22 cellular contexts compared by ENCODE assay signal in the genomic region with DNA sequence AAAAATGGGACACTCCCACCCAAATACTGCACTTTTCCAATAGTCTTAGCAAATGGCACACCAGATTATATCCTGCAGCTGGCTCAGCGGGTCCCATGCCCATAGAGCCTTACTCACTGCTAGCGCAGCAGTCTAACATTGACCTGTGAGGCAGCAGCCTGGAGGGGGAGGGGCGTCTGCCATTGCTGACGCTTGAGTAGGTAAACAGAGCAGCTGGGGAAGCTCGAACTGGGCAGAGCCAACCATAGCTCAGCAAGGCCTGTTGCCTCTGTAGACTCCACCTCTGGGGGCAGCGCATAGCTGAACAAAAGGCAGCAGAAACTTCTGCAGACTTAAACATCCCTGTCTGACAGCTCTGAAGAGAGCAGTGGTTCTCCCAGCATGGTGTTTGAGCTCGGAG.
A peak's percentile ranks its signal among the peaks of the same experiment; 100 is the strongest.
DNase-seq lines count a peak whose midpoint lies in the region; ATAC-seq, FAIRE-seq and TF ChIP-seq lines count a peak whose summit lies in the region.
"Had no signal": no experiment of that assay in that cellular context is flagged by ENCODE, and none has a peak within 500 bp of the region (broad histone marks: within the 10 kb centered on the region; RNA-seq: fewer than 3 reads in every experiment).

No MANE protein-coding gene starts in this region.

- TF ChIP-seq POLR2A in HepG2 (IDR thresholded peaks at IDR 0.05; ENCODE audit: insufficient read depth in 1 of 2, low read depth in 2 of 2, low read length in 2 of 2), result no peak

- H3K36me3 ChIP-seq in Karpas-422 (ENCODE audit: insufficient read depth, low read length) (no peaks in the 10 kb centered on the region), NT2/D1 (ENCODE audit: insufficient read depth, insufficient read length, low read length) (peaks cover 5% of the 10 kb centered on the region), HepG2 (replicated peaks in 1 of 2; ENCODE audit: control insufficient read depth in 1 of 2, insufficient read depth in 2 of 2, low read length in 2 of 2) (peaks cover 0 to 14% of the 10 kb centered on the region in 2 experiments; a peak in 2 of 5 replicates)
- H3K36me3 ChIP-seq: HAP-1, MG63, Peyer's patch, tibial nerve had no signal

- H4K20me1 ChIP-seq in Karpas-422 (ENCODE audit: insufficient read depth, low read depth, low read length) (no peaks in the 10 kb centered on the region), HepG2 (ENCODE audit: insufficient read depth, low read length) (no peaks in the 10 kb centered on the region)

- H3K9me3 ChIP-seq in Karpas-422 (ENCODE audit: low read length) (no peaks in the 10 kb centered on the region), NT2/D1 (ENCODE audit: insufficient read depth, low read length) (no peaks in the 10 kb centered on the region), HepG2 (ENCODE audit: low read length) (no peaks in the 10 kb centered on the region)
- H3K9me3 ChIP-seq: HAP-1, MG63, Peyer's patch, tibial nerve had no signal

- H2AFZ ChIP-seq in Karpas-422 (ENCODE audit: low read length) (no peak overlapping the region), HepG2 (ENCODE audit: low read length) (no peak overlapping the region)

- no peak for FAIRE-seq in HepG2 (lab: Jason Lieb, UNC)
- FAIRE-seq: islet of Langerhans had no signal

- peak; percentile 77 for DNase-seq in ELF-1 (ENCODE audit: low read depth, low spot score)
- peak; percentile 32 for DNase-seq in Karpas-422
- peak; percentile 42 for DNase-seq in NT2/D1 (ENCODE audit: low read depth, low spot score)
- peak; percentile 70 for DNase-seq in HepG2 (ENCODE audit: low spot score)
- DNase-seq in activated naive CD4-positive, alpha-beta T cell treated with anti-CD3 and anti-CD28 coated beads, Interleukin-2, amount 50 U/mL, for 16 hours, result no peak
- DNase-seq in GDM1 (lab: John Stamatoyannopoulos, UW), result no peak
- no peak for DNase-seq in G401 (ENCODE audit: low spot score)
- DNase-seq: activated B cell treated with CpG ODN at 0.5 μM for 24 hours; activated CD8-positive, alpha-beta T cell treated with anti-CD3 and anti-CD28 coated beads, Interleukin-2, amount 10 ng/mL, durations not matched to agents 7 days and 5 days; activated T-cell treated with anti-CD3 and anti-CD28 coated beads, Interleukin-2, amount 50 U/mL, for 4 hours; CD4-positive, alpha-beta memory T cell; EL; IMR-90; MG63; NCI-H1930; Peyer's patch; stimulated activated CD4-positive, alpha-beta T cell treated with anti-CD3 and anti-CD28 coated beads, Interleukin-2, amount 100 ng/mL, for 24 hours had no signal

- H3K27ac ChIP-seq in Karpas-422 (ENCODE audit: low read length) (no peak overlapping the region), HepG2 (ENCODE audit: extremely low read length, insufficient read depth, low read length) (no peak overlapping the region)
- H3K27ac ChIP-seq: coronary artery, Peyer's patch, tibial nerve had no signal

- H3K9ac ChIP-seq in Karpas-422 (ENCODE audit: low read length) (no peak overlapping the region), NT2/D1 (ENCODE audit: insufficient read length, low read depth) (no peak overlapping the region), HepG2 (ENCODE audit: insufficient read depth, low read depth, low read length) (no peak overlapping the region)

- no peak overlapping the region for H3K4me3 ChIP-seq in Karpas-422 (ENCODE audit: low read length)
- H3K4me3 ChIP-seq in NT2/D1 (ENCODE audit: insufficient read length, low read depth), result no peak overlapping the region
- no peak overlapping the region for H3K4me3 ChIP-seq in HepG2 (replicated peaks in 1 of 3; ENCODE audit: insufficient read depth in 1 of 3, low read depth in 2 of 3, low read length in 3 of 3)
- H3K4me3 ChIP-seq: coronary artery, HAP-1, lung, MG63, Peyer's patch, tibial nerve had no signal

- no peaks in the 10 kb centered on the region for H3K27me3 ChIP-seq in Karpas-422 (ENCODE audit: low read length)
- H3K27me3 ChIP-seq in NT2/D1 (ENCODE audit: insufficient read depth, insufficient read length), result no peaks in the 10 kb centered on the region
- no peaks in the 10 kb centered on the region for H3K27me3 ChIP-seq in HepG2 (ENCODE audit: control insufficient read depth in 1 of 2, insufficient read depth in 2 of 2, low read length in 2 of 2)
- H3K27me3 ChIP-seq: MG63, Peyer's patch, tibial nerve had no signal

- TF ChIP-seq CTCF in HepG2 (CRISPR knock-in tag; IDR thresholded peaks at IDR 0.05), result peak; percentile 41; the same call in 1 of the 2 replicates

- TF ChIP-seq EP300 in HepG2 (IDR thresholded peaks at IDR 0.05; ENCODE audit: low read depth in 2 of 2, low read length in 2 of 2) (no peak), HepG2 (CRISPR knock-in tag; IDR thresholded peaks at IDR 0.05; ENCODE audit: borderline replicate concordance) (no peak)

- no TSS peak for BruUV-seq in HepG2 (replicated peaks; lab: Mats Ljungman, UMichigan)

- in situ Hi-C loops in HepG2 (cut with HindIII; ENCODE audit: extremely low pct_ligation_motif_present, low pct_unique_long_range_greater_than_20kb) (no loop called here), G401 (cut with HindIII; ENCODE audit: low sequenced_read_pairs) (no loop called here)

- intact Hi-C loops in HepG2 (cut with micrococcal nuclease; ENCODE audit: unreplicated experiment), result no loop called here

- no peak for TF ChIP-seq RAD21 in HepG2 (CRISPR knock-in tag; IDR thresholded peaks at IDR 0.05)

- no peaks in the 10 kb centered on the region for H3K4me1 ChIP-seq in Karpas-422 (ENCODE audit: low read length)
- peaks cover 3% of the 10 kb centered on the region for H3K4me1 ChIP-seq in NT2/D1 (ENCODE audit: insufficient read depth, insufficient read length)
- H3K4me1 ChIP-seq in HepG2 (ENCODE audit: insufficient read depth, low read length), result peaks cover 10% of the 10 kb centered on the region
- H3K4me1 ChIP-seq: HAP-1, Peyer's patch, tibial nerve had no signal

- CTCF ChIA-PET in HepG2 (lab: Yijun Ruan, JAX; ENCODE audit: low intra/inter-chr PET ratio, low total read pairs), result no interaction called here

- POLR2A ChIA-PET in HepG2 (lab: Yijun Ruan, JAX), result interaction anchor here (1.0 kb wide), 1 partner anchor 14 kb away, joined by 3 read pairs; no protein-coding TSS in a partner anchor

- H3K4me2 ChIP-seq in Karpas-422 (ENCODE audit: low read depth, low read length, poor library complexity, severe bottlenecking) (no peak overlapping the region), HepG2 (ENCODE audit: low read depth, low read length) (no peak overlapping the region)

- H3K79me2 ChIP-seq in Karpas-422 (ENCODE audit: low read length) (no peaks in the 10 kb centered on the region), HepG2 (ENCODE audit: insufficient read depth, low read length) (no peaks in the 10 kb centered on the region)

- no peaks in the 10 kb centered on the region for H3K9me2 ChIP-seq in Karpas-422 (replicated peaks; ENCODE audit: insufficient read depth, low read length)

- ATAC-seq in HepG2, result peak; percentile 78
- ATAC-seq: activated CD8-positive, alpha-beta T cell treated with anti-CD3 and anti-CD28 coated beads, Interleukin-2, amount 10 ng/mL, durations not matched to agents 7 days and 5 days; activated T-cell treated with anti-CD3 and anti-CD28 coated beads, Interleukin-2, amount 50 U/mL, for 4 hours had no signal

- WGBS in HepG2 (ENCODE audit: low lambda C conversion rate), result 72% methylated on average over 4 of the region's 7 CpGs

TF ChIP-seq in HepG2, 621 proteins besides CTCF, POLR2A, EP300 and RAD21 (continues in another document):
- TF ChIP-seq ZNF770 (CRISPR knock-in tag; IDR thresholded peaks at IDR 0.05) (no peak), HOXA3 (CRISPR knock-in tag; IDR thresholded peaks at IDR 0.05) (peak; percentile 74)
- TF ChIP-seq, protein P1, sequence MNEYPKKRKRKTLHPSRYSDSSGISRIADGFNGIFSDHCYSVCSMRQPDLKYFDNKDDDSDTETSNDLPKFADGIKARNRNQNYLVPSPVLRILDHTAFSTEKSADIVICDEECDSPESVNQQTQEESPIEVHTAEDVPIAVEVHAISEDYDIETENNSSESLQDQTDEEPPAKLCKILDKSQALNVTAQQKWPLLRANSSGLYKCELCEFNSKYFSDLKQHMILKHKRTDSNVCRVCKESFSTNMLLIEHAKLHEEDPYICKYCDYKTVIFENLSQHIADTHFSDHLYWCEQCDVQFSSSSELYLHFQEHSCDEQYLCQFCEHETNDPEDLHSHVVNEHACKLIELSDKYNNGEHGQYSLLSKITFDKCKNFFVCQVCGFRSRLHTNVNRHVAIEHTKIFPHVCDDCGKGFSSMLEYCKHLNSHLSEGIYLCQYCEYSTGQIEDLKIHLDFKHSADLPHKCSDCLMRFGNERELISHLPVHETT (CRISPR knock-in tag; conservative IDR thresholded peaks at IDR 0.05), result no peak
- TF ChIP-seq, protein P2, sequence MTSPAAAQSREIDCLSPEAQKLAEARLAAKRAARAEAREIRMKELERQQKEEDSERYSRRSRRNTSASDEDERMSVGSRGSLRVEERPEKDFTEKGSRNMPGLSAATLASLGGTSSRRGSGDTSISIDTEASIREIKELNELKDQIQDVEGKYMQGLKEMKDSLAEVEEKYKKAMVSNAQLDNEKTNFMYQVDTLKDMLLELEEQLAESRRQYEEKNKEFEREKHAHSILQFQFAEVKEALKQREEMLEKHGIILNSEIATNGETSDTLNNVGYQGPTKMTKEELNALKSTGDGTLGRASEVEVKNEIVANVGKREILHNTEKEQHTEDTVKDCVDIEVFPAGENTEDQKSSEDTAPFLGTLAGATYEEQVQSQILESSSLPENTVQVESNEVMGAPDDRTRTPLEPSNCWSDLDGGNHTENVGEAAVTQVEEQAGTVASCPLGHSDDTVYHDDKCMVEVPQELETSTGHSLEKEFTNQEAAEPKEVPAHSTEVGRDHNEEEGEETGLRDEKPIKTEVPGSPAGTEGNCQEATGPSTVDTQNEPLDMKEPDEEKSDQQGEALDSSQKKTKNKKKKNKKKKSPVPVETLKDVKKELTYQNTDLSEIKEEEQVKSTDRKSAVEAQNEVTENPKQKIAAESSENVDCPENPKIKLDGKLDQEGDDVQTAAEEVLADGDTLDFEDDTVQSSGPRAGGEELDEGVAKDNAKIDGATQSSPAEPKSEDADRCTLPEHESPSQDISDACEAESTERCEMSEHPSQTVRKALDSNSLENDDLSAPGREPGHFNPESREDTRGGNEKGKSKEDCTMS (CRISPR knock-in tag; conservative IDR thresholded peaks at IDR 0.05), result no peak

Comparison
In these comparisons a context has a peak if more than half of its experiments do, and no peak if none do; other contexts are left out.
1. DNase-seq: peak in ELF-1 (single experiment), Karpas-422 (single experiment), NT2/D1 (single experiment) and HepG2 (single experiment); none in activated naive CD4-positive, alpha-beta T cell treated with anti-CD3 and anti-CD28 coated beads, Interleukin-2, amount 50 U/mL, for 16 hours (single experiment), GDM1 (single experiment) and G401 (single experiment).